In genomic region chr4:88592600-88593448, GRCh38 we compare ENCODE assay signal across 1 cellular context.
TF ChIP-seq lines count a peak whose summit lies in the region.

No MANE protein-coding gene starts in this region.

TF ChIP-seq in K562, 482 proteins besides CTCF, POLR2A, EP300 and RAD21 (continued from another document and continues in another):
- peak; percentile 35; the same call in 1 of the 2 replicates for TF ChIP-seq ZBTB33 (CRISPR knock-in tag; IDR thresholded peaks at IDR 0.05)
- TF ChIP-seq DEAF1 (CRISPR knock-in tag; IDR thresholded peaks at IDR 0.05) = no peak
- peak; percentile 36 to 86; a peak in 2 of 4 replicates for TF ChIP-seq SIN3A (IDR thresholded peaks at IDR 0.05; ENCODE audit: borderline replicate concordance in 2 of 2, control insufficient read depth in 1 of 2, low read depth in 2 of 2, low read length in 2 of 2)
- TF ChIP-seq ZBTB1 (CRISPR knock-in tag; IDR thresholded peaks at IDR 0.05; ENCODE audit: borderline replicate concordance, low read depth) = peak; percentile 10; the same call in 1 of the 2 replicates
- TF ChIP-seq ZNF140 (CRISPR knock-in tag; IDR thresholded peaks at IDR 0.05) = no peak
- peak; percentile 55 for TF ChIP-seq TAF1 (IDR thresholded peaks at IDR 0.05; ENCODE audit: control insufficient read depth, extremely low read depth, insufficient read depth, low read length, severe bottlenecking)
- TF ChIP-seq XRCC3 (IDR thresholded peaks at IDR 0.05) = no peak
- peak; percentile 69 for TF ChIP-seq HMGN3 (IDR thresholded peaks at IDR 0.05; ENCODE audit: borderline replicate concordance, extremely low read depth, insufficient read length, low read depth, low read length)
- TF ChIP-seq JUND (IDR thresholded peaks at IDR 0.05; ENCODE audit: borderline replicate concordance, low read depth, low read length) = no peak
- TF ChIP-seq JUND (tag; IDR thresholded peaks at IDR 0.05; ENCODE audit: borderline replicate concordance, low read depth, low read length) = no peak; the same call in 2 of the 3 replicates
- TF ChIP-seq ZBTB7A (IDR thresholded peaks at IDR 0.05; ENCODE audit: borderline replicate concordance, control insufficient read depth, low read depth, low read length) = 0 out of 2 replicates have a peak, but pooled peaks have one; percentile 11
- 0 out of 2 replicates have a peak, but pooled peaks have one; percentile 27 for TF ChIP-seq FOSL1 (tag; conservative IDR thresholded peaks at IDR 0.05)
- TF ChIP-seq FOXP1 (CRISPR knock-in tag; IDR thresholded peaks at IDR 0.05) = peak; percentile 48; the same call in 1 of the 2 replicates
- TF ChIP-seq GMEB1 (CRISPR knock-in tag; IDR thresholded peaks at IDR 0.05) = peak; percentile 48
- TF ChIP-seq POLR2H (tag; IDR thresholded peaks at IDR 0.05; ENCODE audit: low read depth) = no peak
- TF ChIP-seq NKRF (IDR thresholded peaks at IDR 0.05; ENCODE audit: borderline replicate concordance) = peak; percentile 95
- TF ChIP-seq VEZF1 (CRISPR knock-in tag; IDR thresholded peaks at IDR 0.05) = peak; percentile 21; the same call in 1 of the 2 replicates
- no peak for TF ChIP-seq GTF2A2 (tag; IDR thresholded peaks at IDR 0.05)
- no peak for TF ChIP-seq TSC22D4 (tag; IDR thresholded peaks at IDR 0.05)
- peak; percentile 32; the same call in 1 of the 2 replicates for TF ChIP-seq TFAP4 (CRISPR knock-in tag; IDR thresholded peaks at IDR 0.05; ENCODE audit: borderline replicate concordance)
- TF ChIP-seq ATF7 (IDR thresholded peaks at IDR 0.05) = peak; percentile 42; the same call in 1 of the 2 replicates
- TF ChIP-seq BHLHE40 (IDR thresholded peaks at IDR 0.05; ENCODE audit: low read length) = peak; percentile 53; the same call in 1 of the 2 replicates
- TF ChIP-seq ARID3A (IDR thresholded peaks at IDR 0.05; ENCODE audit: borderline replicate concordance, low read depth, low read length) = no peak
- TF ChIP-seq ZFP1 (CRISPR knock-in tag; IDR thresholded peaks at IDR 0.05) = no peak
- peak; percentile 39; the same call in 1 of the 2 replicates for TF ChIP-seq POLR2AphosphoS5 (IDR thresholded peaks at IDR 0.05; ENCODE audit: control insufficient read depth, insufficient read depth, low read depth, low read length)
- TF ChIP-seq TGIF2 (CRISPR knock-in tag; IDR thresholded peaks at IDR 0.05) = no peak
- peak; percentile 71; the same call in 1 of the 2 replicates for TF ChIP-seq CLOCK (CRISPR knock-in tag; IDR thresholded peaks at IDR 0.05; ENCODE audit: borderline replicate concordance)
- TF ChIP-seq HDAC1 (IDR thresholded peaks at IDR 0.05) = peak in 1 of 2 experiments; percentile 96; a peak in 2 of 4 replicates
- TF ChIP-seq MXI1 (IDR thresholded peaks at IDR 0.05; ENCODE audit: low read depth, low read length) = peak; percentile 87
- TF ChIP-seq RBFOX2 (IDR thresholded peaks at IDR 0.05; ENCODE audit: low read depth, low read length) = peak; percentile 68
- no peak for TF ChIP-seq ZKSCAN8 (CRISPR knock-in tag; IDR thresholded peaks at IDR 0.05)
- peak; percentile 97 to 98 for TF ChIP-seq MNT (conservative IDR thresholded peaks at IDR 0.05)
- TF ChIP-seq MAX (CRISPR knock-in tag; IDR thresholded peaks at IDR 0.05) = peak; percentile 92
- peak; percentile 53; the same call in 1 of the 2 replicates for TF ChIP-seq CREM (IDR thresholded peaks at IDR 0.05; ENCODE audit: low read depth)
- TF ChIP-seq KDM5B (IDR thresholded peaks at IDR 0.05; ENCODE audit: insufficient replicate concordance, low read depth, low read length) = peak; percentile 68
- no peak for TF ChIP-seq EZH2 (IDR thresholded peaks at IDR 0.05; ENCODE audit: borderline replicate concordance, low read depth, low read length)
- TF ChIP-seq MCM3 (IDR thresholded peaks at IDR 0.05) = no peak
- no peak for TF ChIP-seq TCF3 (CRISPR knock-in tag; IDR thresholded peaks at IDR 0.05)
- peak; percentile 72 for TF ChIP-seq POLR2G (IDR thresholded peaks at IDR 0.05; ENCODE audit: low read depth, low read length)
- TF ChIP-seq FOXJ2 (tag; IDR thresholded peaks at IDR 0.05) = no peak
- peak in 1 of 3 experiments; percentile 58 for TF ChIP-seq YY1 (IDR thresholded peaks at IDR 0.05; ENCODE audit: borderline replicate concordance in 1 of 3, control insufficient read depth in 1 of 3, extremely low read depth in 1 of 3, insufficient read depth in 3 of 3, insufficient read length in 1 of 3, insufficient replicate concordance in 2 of 3, low read depth in 1 of 3, low read length in 2 of 3)
- TF ChIP-seq HNRNPLL (IDR thresholded peaks at IDR 0.05; ENCODE audit: low read depth, low read length, poor library complexity, severe bottlenecking) = peak; percentile 84
- TF ChIP-seq DPF2 (IDR thresholded peaks at IDR 0.05) = no peak
- TF ChIP-seq HINFP (tag; conservative IDR thresholded peaks at IDR 0.05; ENCODE audit: low read depth) = 0 out of 2 replicates have a peak, but pooled peaks have one; percentile 62
